In genomic region chr10:99430451-99431189, GRCh38 we compare ENCODE assay signal across 8 cellular contexts. TPM values are rescaled to one million over a fixed set of nuclear protein-coding genes. Genes with fewer than 3 reads are reported as not detected.
DNase-seq lines count a peak whose midpoint lies in the region; ATAC-seq, FAIRE-seq and TF ChIP-seq lines count a peak whose summit lies in the region.

Gene GOT1 (minus strand): TSS chr10:99430624. CDS start chr10:99430565, 59 bp downstream.

- DNase-seq in AG04450 (ENCODE audit: low read depth, low spot score) (peak; percentile 97), NCI-H226 (peak; percentile 100), WTC11 (ENCODE audit: low spot score) (peak; percentile 95), cardiac fibroblast (ENCODE audit: low read depth in 2 of 2) (peak; percentile 99), iPS-NIHi11 (ENCODE audit: low spot score) (peak; percentile 99), small intestine (peak; percentile 100)

- peak within 1 kb of the TSS; percentile 99 for H3K27ac Mint-ChIP-seq in WTC11

- H3K36me3 Mint-ChIP-seq in WTC11, result no peaks in the 10 kb centered on the region

- POLR2A ChIA-PET in AG04450 (lab: Yijun Ruan, JAX), result interaction anchor here (0.7 to 1.5 kb wide), 3 partner anchors 11 to 190 kb away, joined by 3 to 9 read pairs (median 4); partner anchors contain the start of gene SLC25A28
- POLR2A ChIA-PET in WTC11 (lab: Charles Lee), result interaction anchor here (0.6 to 2.0 kb wide), 14 partner anchors 19 to 336 kb away, joined by 3 to 9 read pairs (median 4); partner anchors contain the start of genes CNNM1, ENTPD7, NKX2-3 and SLC25A28

- H3K27me3 ChIP-seq in AG04450 (ENCODE audit: control insufficient read depth, insufficient read depth, low read length) (no peaks in the 10 kb centered on the region), small intestine (ENCODE audit: control insufficient read depth in 2 of 2, insufficient read depth in 2 of 2, low read length in 2 of 2) (no peaks in the 10 kb centered on the region)

- TF ChIP-seq CTCF in AG04450 (IDR thresholded peaks at IDR 0.05; ENCODE audit: low read depth, low read length) (no peak), WTC11 (IDR thresholded peaks at IDR 0.05) (no peak), cardiac fibroblast (IDR thresholded peaks at IDR 0.05; ENCODE audit: low read depth, low read length) (no peak)

- no peaks in the 10 kb centered on the region for H3K9me3 Mint-ChIP-seq in WTC11

- no peaks in the 10 kb centered on the region for H3K27me3 Mint-ChIP-seq in WTC11 (ENCODE audit: low read depth)

- H3K27ac ChIP-seq in AG04450 (ENCODE audit: low read depth, low read length), result peak within 1 kb of the TSS; percentile 87
- H3K27ac ChIP-seq in small intestine (ENCODE audit: low read depth in 1 of 2, low read length in 1 of 2), result peak within 1 kb of the TSS; percentile 97 to 99

- peak within 1 kb of the TSS; percentile 99 for H3K4me3 Mint-ChIP-seq in WTC11

- FAIRE-seq in small intestine (lab: Jason Lieb, UNC), result peak; percentile 51

- peak; percentile 96 for ATAC-seq in GM18909 (IDR thresholded peaks at IDR 0.05; ENCODE audit: poor library complexity, unreplicated experiment)
- ATAC-seq in HG03175 (IDR thresholded peaks at IDR 0.05; ENCODE audit: unreplicated experiment), result peak; percentile 96
- peak; percentile 93 for ATAC-seq in WTC11

- peaks cover 14% of the 10 kb centered on the region for H3K4me1 Mint-ChIP-seq in WTC11

- H3K4me1 ChIP-seq in small intestine (ENCODE audit: control insufficient read depth in 2 of 2, insufficient read depth in 1 of 2, low read depth in 1 of 2, low read length in 1 of 2), result peaks cover 0 to 2% of the 10 kb centered on the region in 2 donors

- CTCF ChIA-PET in AG04450 (lab: Charles Lee), result interaction anchor here (0.8 to 13.7 kb wide), 4 partner anchors 21 to 280 kb away, joined by 3 to 413 read pairs (median 6); partner anchors contain the start of gene SLC25A28
- CTCF ChIA-PET in WTC11 (lab: Charles Lee), result interaction anchor here (1.0 to 1.7 kb wide), 10 partner anchors 12 to 229 kb away, joined by 3 to 13 read pairs (median 4); partner anchors contain the start of genes ENTPD7 and SLC25A28

- H3K4me3 ChIP-seq in AG04450 (ENCODE audit: low read depth, low read length), result peak within 1 kb of the TSS; percentile 100
- peak within 1 kb of the TSS; percentile 99 to 100 for H3K4me3 ChIP-seq in cardiac fibroblast (replicated peaks in 1 of 2; ENCODE audit: low read depth in 2 of 2, low read length in 2 of 2)
- H3K4me3 ChIP-seq in small intestine (ENCODE audit: low read depth in 1 of 2, low read length in 2 of 2), result peak within 1 kb of the TSS; percentile 70 to 82

- WGBS in small intestine, 3 donors, result 0% methylated on average over 58 to 59 of the region's 59 CpGs

- peaks cover 0 to 3% of the 10 kb centered on the region in 2 donors for H3K36me3 ChIP-seq in small intestine (ENCODE audit: control insufficient read depth in 2 of 2, insufficient read depth in 2 of 2, low read length in 2 of 2)

- no peaks in the 10 kb centered on the region; the same call in 1 of the 2 replicates for H3K9me3 ChIP-seq in AG04450 (ENCODE audit: control insufficient read depth, insufficient read depth, low read length)
- no peaks in the 10 kb centered on the region for H3K9me3 ChIP-seq in small intestine (ENCODE audit: control insufficient read depth, low read depth)

TF ChIP-seq in WTC11, 78 proteins besides CTCF, POLR2A, EP300 and RAD21 (continues in another document):
- TF ChIP-seq ZNF425 (CRISPR knock-in tag; conservative IDR thresholded peaks at IDR 0.05) (no peak), TCF7 (CRISPR knock-in tag; IDR thresholded peaks at IDR 0.05; ENCODE audit: low read depth) (0 out of 2 replicates have a peak, but pooled peaks have one; percentile 38), SP1 (CRISPR knock-in tag; conservative IDR thresholded peaks at IDR 0.05) (peak; percentile 26; the same call in 1 of the 2 replicates), ARID4B (CRISPR knock-in tag; IDR thresholded peaks at IDR 0.05; ENCODE audit: borderline replicate concordance) (peak; percentile 88), ZNF317 (CRISPR knock-in tag; IDR thresholded peaks at IDR 0.05; ENCODE audit: borderline replicate concordance, low read depth) (no peak), ESRRA (CRISPR knock-in tag; IDR thresholded peaks at IDR 0.05; ENCODE audit: borderline replicate concordance) (peak; percentile 83; the same call in 1 of the 2 replicates), FOXK1 (CRISPR knock-in tag; IDR thresholded peaks at IDR 0.05) (0 out of 2 replicates have a peak, but pooled peaks have one; percentile 22), NFYB (CRISPR knock-in tag; conservative IDR thresholded peaks at IDR 0.05; ENCODE audit: low read depth) (peak; percentile 98), AR (CRISPR knock-in tag; IDR thresholded peaks at IDR 0.05) (no peak), ETV6 (CRISPR knock-in tag; IDR thresholded peaks at IDR 0.05) (0 out of 2 replicates have a peak, but pooled peaks have one; percentile 12), ELF4 (CRISPR knock-in tag; IDR thresholded peaks at IDR 0.05; ENCODE audit: low read depth) (no peak), ZNF416 (CRISPR knock-in tag; IDR thresholded peaks at IDR 0.05) (peak; percentile 13; the same call in 1 of the 2 replicates)

RNA-seq across cellular contexts. Expression of gene GOT1, which starts in this region (rescaled TPM):
- polyA plus RNA-seq in AG04450 (2011; rRNA removed) (34.5 and 41.5 TPM in 2 replicates), small intestine (100 to 1,000 TPM in 1 of 3 donors, 10 to 100 TPM in 2; 65.9 to 105 (median 78.0) TPM)
- 25.3 and 28.9 TPM in 2 replicates for polyA minus RNA-seq in AG04450 (2011; rRNA and poly(A)+ RNA removed)
- 52.9 to 56.8 TPM (median 54.8 TPM) in 3 replicates for total RNA-seq in WTC11 (2021)

Comparison
In these comparisons a context has a peak if more than half of its experiments do, and no peak if none do; other contexts are left out.
1. Peak in every context shown above with its lines: DNase-seq, ATAC-seq, H3K4me3 ChIP-seq and H3K27ac ChIP-seq.